ENCODE assay signal across 25 cellular contexts in genomic region chr10:89470628-89471027, GRCh38. TPM values are rescaled to one million over a fixed set of nuclear protein-coding genes. Genes with fewer than 3 reads are reported as not detected.
DNase-seq lines count a peak whose midpoint lies in the region; ATAC-seq, FAIRE-seq and TF ChIP-seq lines count a peak whose summit lies in the region.
"Had no signal": no experiment of that assay in that cellular context is flagged by ENCODE, and none has a peak within 500 bp of the region (broad histone marks: within the 10 kb centered on the region; RNA-seq: fewer than 3 reads in every experiment).

No MANE protein-coding gene starts in this region.

- H3K27me3 ChIP-seq in pancreas, result no peaks in the 10 kb centered on the region
- H3K27me3 ChIP-seq: SJCRH30, transverse colon had no signal

- no peak overlapping the region for H3K4me3 ChIP-seq in pancreas
- H3K4me3 ChIP-seq: lung, SJCRH30, transverse colon had no signal

- peak in 3 of 4 donors; percentile 6 to 18 (median 14) for ATAC-seq in pancreas
- ATAC-seq: PC-3, right cardiac atrium had no signal

- 50 to 52% methylated on average over 2 of the region's 2 CpGs for WGBS in pancreas, 2 donors

- H3K27ac ChIP-seq in pancreas, result peak overlapping the region in 2 of 4 donors; percentile 19 to 44
- H3K27ac ChIP-seq: SJCRH30, transverse colon had no signal

- intact Hi-C loops in pancreas (cut with DNase I), result loop anchor here in 1 of 3 donors (10.0 kb wide), 1 partner anchor 64 kb away; the partner anchor contains the start of gene SLC16A12

- peaks cover 20 to 74% (median 73%) of the 10 kb centered on the region in 3 donors for H3K4me1 ChIP-seq in pancreas
- H3K4me1 ChIP-seq: SJCRH30 had no signal

- TF ChIP-seq CTCF in pancreas (IDR thresholded peaks at IDR 0.05) (no peak), GM10266 (IDR thresholded peaks at IDR 0.05; ENCODE audit: control insufficient read depth, insufficient read depth, low read depth, missing control alignments) (no peak)

- DNase-seq in HCEC 1CT (peak; percentile 25), RPMI7951 (ENCODE audit: low read depth) (peak; percentile 21), iris pigment epithelial cell (ENCODE audit: low read depth) (peak; percentile 85), pancreas (no peak), NCI-H345 treated with DMSO at 0.1 percent for 48 hours (lab: John Stamatoyannopoulos, UW; ENCODE audit: unreplicated experiment) (no peak), 8988T (no peak), GM10266 (ENCODE audit: extremely low spot score) (no peak)
- DNase-seq in stimulated activated CD8-positive, alpha-beta memory T cell treated with anti-CD3 and anti-CD28 coated beads, Interleukin-4, amount 100 ng/mL, for 48 hours, result no peak
- DNase-seq: activated CD4-positive, alpha-beta T cell treated with anti-CD3 and anti-CD28 coated beads, Interleukin-2, amount 10 ng/mL, durations not matched to agents 24 days and 14 days; CD4-positive, alpha-beta memory T cell; dermis blood vessel endothelial cell; immature natural killer cell; naive B cell; NCI-H1092 treated with DMSO at 0.1 percent for 48 hours; NCI-H2029; NCI-H345; nucleus accumbens; PC-3; right cardiac atrium; SJCRH30; stimulated activated CD4-positive, alpha-beta T cell treated with anti-CD3 and anti-CD28 coated beads, Interleukin-15, amount 100 ng/mL, for 24 hours; transverse colon had no signal

- H3K9me3 ChIP-seq in pancreas, result no peaks in the 10 kb centered on the region
- H3K9me3 ChIP-seq: SJCRH30, transverse colon had no signal

- FAIRE-seq in pancreas (lab: Jason Lieb, UNC), result no peak
- FAIRE-seq: GM12891, HTR-8/SVneo had no signal

- H3K36me3 ChIP-seq in pancreas, result no peaks in the 10 kb centered on the region
- H3K36me3 ChIP-seq: SJCRH30, transverse colon had no signal

RNA-seq across cellular contexts. Expression of gene IFIT5, which starts 56.3 kb away (rescaled TPM):
- total RNA-seq in RPMI7951 (2014; rRNA removed; shearing (Covaris generic)), result 20.8 and 28.7 TPM in 2 replicates
- 1 to 10 TPM; 3.7 to 8.1 (median 4.2) TPM for total RNA-seq in pancreas
- polyA plus RNA-seq in pancreas, result 1 to 10 TPM; 2.9 to 6.1 TPM

Comparison
In these comparisons a context has a peak if more than half of its experiments do, and no peak if none do; other contexts are left out.
1. DNase-seq: peak in HCEC 1CT (single experiment), RPMI7951 (single experiment) and iris pigment epithelial cell (single experiment); none in pancreas (0 of 6), NCI-H345 treated with DMSO at 0.1 percent for 48 hours (single experiment), stimulated activated CD8-positive, alpha-beta memory T cell treated with anti-CD3 and anti-CD28 coated beads, Interleukin-4, amount 100 ng/mL, for 48 hours (single experiment), 8988T (single experiment) and GM10266 (single experiment).